Comparison of ENCODE assay signal across 8 cellular contexts in genomic region chr7:51315393-51316261, GRCh38. TPM values are rescaled to one million over a fixed set of nuclear protein-coding genes. Genes with fewer than 3 reads are reported as not detected.
DNase-seq lines count a peak whose midpoint lies in the region; ATAC-seq, FAIRE-seq and TF ChIP-seq lines count a peak whose summit lies in the region.

No MANE protein-coding gene starts in this region.

- no peaks in the 10 kb centered on the region for H3K36me3 Mint-ChIP-seq in neural progenitor cell

- H3K9me3 ChIP-seq in NT2/D1 (ENCODE audit: insufficient read depth, low read length): no peaks in the 10 kb centered on the region
- no peaks in the 10 kb centered on the region for H3K9me3 ChIP-seq in neural progenitor cell (ENCODE audit: low read depth)

- no peak overlapping the region for H3K27ac ChIP-seq in foreskin keratinocyte
- H3K27ac ChIP-seq in neural progenitor cell: no peak overlapping the region

- H3K4me3 ChIP-seq in NT2/D1 (ENCODE audit: insufficient read length, low read depth) (peak overlapping the region; percentile 73), neural progenitor cell (peak overlapping the region; percentile 71)

- peaks cover 13% of the 10 kb centered on the region for H3K4me1 Mint-ChIP-seq in neural progenitor cell

- no peak for FAIRE-seq in RCC 7860 (lab: Jason Lieb, UNC)

- TF ChIP-seq CTCF in foreskin keratinocyte (conservative IDR thresholded peaks at IDR 0.05): no peak
- TF ChIP-seq CTCF in neural progenitor cell (IDR thresholded peaks at IDR 0.05): no peak

- H3K4me3 Mint-ChIP-seq in neural progenitor cell: peak overlapping the region; percentile 87

- H2AFZ ChIP-seq in neural progenitor cell (replicated peaks): peak overlapping the region; percentile 90

- in situ Hi-C loops in G401 (cut with HindIII; ENCODE audit: low sequenced_read_pairs): no loop called here

- ATAC-seq in foreskin keratinocyte (peak; percentile 78), HG03139 (IDR thresholded peaks at IDR 0.05; ENCODE audit: unreplicated experiment) (no peak), GM21619 (IDR thresholded peaks at IDR 0.05; ENCODE audit: unreplicated experiment) (no peak)

- peaks cover 5% of the 10 kb centered on the region for H4K20me1 ChIP-seq in neural progenitor cell (ENCODE audit: low read depth)

- H3K79me2 ChIP-seq in neural progenitor cell (ENCODE audit: low read depth): peaks cover 40% of the 10 kb centered on the region

- H3K9me3 Mint-ChIP-seq in neural progenitor cell: no peaks in the 10 kb centered on the region

- H3K27me3 ChIP-seq in NT2/D1 (ENCODE audit: insufficient read depth, insufficient read length): peaks cover 49% of the 10 kb centered on the region
- H3K27me3 ChIP-seq in foreskin keratinocyte: peaks cover 35% of the 10 kb centered on the region
- peaks cover 39% of the 10 kb centered on the region for H3K27me3 ChIP-seq in neural progenitor cell

- H3K27me3 Mint-ChIP-seq in neural progenitor cell (ENCODE audit: insufficient read depth, low read depth): peaks cover 39% of the 10 kb centered on the region

- H3K4me1 ChIP-seq in NT2/D1 (ENCODE audit: insufficient read depth, insufficient read length): peaks cover 15% of the 10 kb centered on the region
- no peaks in the 10 kb centered on the region for H3K4me1 ChIP-seq in foreskin keratinocyte
- peaks cover 27% of the 10 kb centered on the region for H3K4me1 ChIP-seq in neural progenitor cell

- H3F3A ChIP-seq in neural progenitor cell (ENCODE audit: low read depth): peaks cover 33% of the 10 kb centered on the region

- H3K9ac ChIP-seq in NT2/D1 (ENCODE audit: insufficient read length, low read depth) (peak overlapping the region; percentile 76), neural progenitor cell (no peak overlapping the region)

- H3K27ac Mint-ChIP-seq in neural progenitor cell: no peak overlapping the region

- no peaks in the 10 kb centered on the region for H3K36me3 ChIP-seq in NT2/D1 (ENCODE audit: insufficient read depth, insufficient read length, low read length)
- H3K36me3 ChIP-seq in neural progenitor cell: no peaks in the 10 kb centered on the region

- peak; percentile 57 for DNase-seq in G401 (ENCODE audit: low spot score)
- DNase-seq in NT2/D1 (ENCODE audit: low read depth, low spot score): peak; percentile 48
- DNase-seq in foreskin keratinocyte: peak in 1 of 2 donors; percentile 37
- peak; percentile 75 for DNase-seq in neural progenitor cell (ENCODE audit: low spot score)
- no peak for DNase-seq in SKM-1 treated with dmso at 0.1 percent for 144 hours (lab: John Stamatoyannopoulos, UW; ENCODE audit: unreplicated experiment)
- no peak for DNase-seq in RCC 7860 (ENCODE audit: low spot score)

- H3K4me2 ChIP-seq in neural progenitor cell: peak overlapping the region; percentile 96

RNA-seq across cellular contexts. Expression of gene COBL, which starts 1.0 kb away (rescaled TPM):
- not detected in 2 replicates for total RNA-seq in G401 (2014; rRNA removed; shearing (Covaris generic))
- total RNA-seq in foreskin keratinocyte: 0.78 and 1.4 TPM in 2 replicates
- 0.21 and 0.66 TPM in 2 replicates for polyA plus RNA-seq in foreskin keratinocyte
- 5.4 and 6.3 TPM in 2 replicates for total RNA-seq in neural progenitor cell (ENCODE audit: low replicate concordance)

Comparison
In these comparisons a context has a peak if more than half of its experiments do, and no peak if none do; other contexts are left out.
1. DNase-seq: peak in G401 (single experiment), NT2/D1 (single experiment) and neural progenitor cell (single experiment); none in SKM-1 treated with dmso at 0.1 percent for 144 hours (single experiment) and RCC 7860 (single experiment).